ENCODE assay signal across 23 cellular contexts in genomic region chr2:52178845-52179244, GRCh38.
DNase-seq lines count a peak whose midpoint lies in the region; ATAC-seq and TF ChIP-seq lines count a peak whose summit lies in the region.
"Had no signal": no experiment of that assay in that cellular context is flagged by ENCODE, and none has a peak within 500 bp of the region (broad histone marks: within the 10 kb centered on the region; RNA-seq: fewer than 3 reads in every experiment).

No MANE protein-coding gene starts in this region.

- H3K4me3 ChIP-seq in AG04449 (ENCODE audit: low read depth, low read length) (no peak overlapping the region), adipocyte (ENCODE audit: low read length) (no peak overlapping the region), choroid plexus epithelial cell (ENCODE audit: low read depth, low read length) (no peak overlapping the region), gastrocnemius medialis (no peak overlapping the region)
- H3K4me3 ChIP-seq: BLaER1 treated with 17β-estradiol and CSF1 and Interleukin-3, amounts not matched to agents 10 nM and 100 nM; GM12878; HAP-1 had no signal

- H3K9me3 ChIP-seq in adipocyte (ENCODE audit: control insufficient read depth, low read length) = peaks cover 4% of the 10 kb centered on the region
- H3K9me3 ChIP-seq in gastrocnemius medialis = no peaks in the 10 kb centered on the region
- H3K9me3 ChIP-seq: BE2C, HAP-1 had no signal

- no peak for TF ChIP-seq POLR2A in gastrocnemius medialis (IDR thresholded peaks at IDR 0.05)

- intact Hi-C loops in gastrocnemius medialis (cut with DNase I; ENCODE audit: low total_unique reads) = no loop called here

- no peaks in the 10 kb centered on the region for H3K27me3 Mint-ChIP-seq in stimulated activated naive B cell treated with anti-CD40 and anti-IgM and Interleukin-4, amounts not matched to agents 10 μg/mL and 1 μg/mL and 100 μg/mL, for 72 hours
- H3K27me3 Mint-ChIP-seq: CD4-positive, alpha-beta T cell; CD8-positive, alpha-beta memory T cell had no signal

- H3K4me1 Mint-ChIP-seq in stimulated activated naive B cell treated with anti-CD40 and anti-IgM and Interleukin-4, amounts not matched to agents 10 μg/mL and 1 μg/mL and 100 μg/mL, for 72 hours = no peaks in the 10 kb centered on the region
- H3K4me1 Mint-ChIP-seq: CD14-positive monocyte; CD8-positive, alpha-beta memory T cell had no signal

- no peak overlapping the region for H3K27ac ChIP-seq in gastrocnemius medialis
- H3K27ac ChIP-seq: 22Rv1; BLaER1 treated with 17β-estradiol and CSF1 and Interleukin-3, amounts not matched to agents 10 nM and 100 nM had no signal

- no peaks in the 10 kb centered on the region for H3K36me3 Mint-ChIP-seq in stimulated activated naive B cell treated with anti-CD40 and anti-IgM and Interleukin-4, amounts not matched to agents 10 μg/mL and 1 μg/mL and 100 μg/mL, for 72 hours
- H3K36me3 Mint-ChIP-seq: CD14-positive monocyte; CD8-positive, alpha-beta memory T cell had no signal

- no peaks in the 10 kb centered on the region for H3K4me1 ChIP-seq in adipocyte (ENCODE audit: control insufficient read depth, insufficient read depth, low read length)
- no peaks in the 10 kb centered on the region for H3K4me1 ChIP-seq in gastrocnemius medialis
- H3K4me1 ChIP-seq: BE2C, HAP-1 had no signal

- H3K9me3 Mint-ChIP-seq in stimulated activated naive B cell treated with anti-CD40 and anti-IgM and Interleukin-4, amounts not matched to agents 10 μg/mL and 1 μg/mL and 100 μg/mL, for 72 hours = peaks cover 0 to 2% of the 10 kb centered on the region in 2 donors

- H3K27me3 ChIP-seq in adipocyte (replicated peaks; ENCODE audit: control insufficient read depth, insufficient read depth, low read length) = no peaks in the 10 kb centered on the region
- no peaks in the 10 kb centered on the region for H3K27me3 ChIP-seq in gastrocnemius medialis
- H3K27me3 ChIP-seq: BE2C; BLaER1 treated with 17β-estradiol and CSF1 and Interleukin-3, amounts not matched to agents 10 nM and 100 nM had no signal

- H3K36me3 ChIP-seq in adipocyte (ENCODE audit: control insufficient read depth, insufficient read depth, low read length, severe bottlenecking) (no peaks in the 10 kb centered on the region), gastrocnemius medialis (no peaks in the 10 kb centered on the region)
- H3K36me3 ChIP-seq: BE2C; BLaER1 treated with 17β-estradiol and CSF1 and Interleukin-3, amounts not matched to agents 10 nM and 100 nM; HAP-1 had no signal

- H3K9ac ChIP-seq in adipocyte (ENCODE audit: low read length) = no peak overlapping the region
- H3K9ac ChIP-seq: BLaER1 treated with 17β-estradiol and CSF1 and Interleukin-3, amounts not matched to agents 10 nM and 100 nM had no signal

- in situ Hi-C loops in gastrocnemius medialis (cut with MboI; ENCODE audit: low sequenced_read_pairs in 4 of 4) = no loop called here

- POLR2A ChIA-PET in AG04449 (lab: Yijun Ruan, JAX) = no interaction called here

- no peak overlapping the region for H3K4me3 Mint-ChIP-seq in stimulated activated naive B cell treated with anti-CD40 and anti-IgM and Interleukin-4, amounts not matched to agents 10 μg/mL and 1 μg/mL and 100 μg/mL, for 72 hours
- H3K4me3 Mint-ChIP-seq: CD14-positive monocyte; CD4-positive, alpha-beta T cell; CD8-positive, alpha-beta memory T cell; HFFc6 had no signal

- TF ChIP-seq CTCF in AG04449 (IDR thresholded peaks at IDR 0.05; ENCODE audit: insufficient read depth, low read length, missing control alignments) (no peak), choroid plexus epithelial cell (conservative IDR thresholded peaks at IDR 0.05; ENCODE audit: low read depth, low read length) (no peak), gastrocnemius medialis (IDR thresholded peaks at IDR 0.05 in 4 of 5, conservative IDR thresholded peaks at IDR 0.05 in 1 of 5) (no peak)

- ATAC-seq in gastrocnemius medialis = no peak
- ATAC-seq in stimulated activated naive B cell treated with anti-CD40 and anti-IgM and Interleukin-4, amounts not matched to agents 10 μg/mL and 1 μg/mL and 100 μg/mL, for 72 hours (replicated peaks) = no peak
- ATAC-seq: GM12878 had no signal

- DNase-seq in AG04449 (ENCODE audit: low read depth, low spot score) = peak; percentile 4
- peak; percentile 7 for DNase-seq in adipocyte (ENCODE audit: low read depth)
- peak; percentile 3 for DNase-seq in choroid plexus epithelial cell (ENCODE audit: low read depth)
- DNase-seq in iris pigment epithelial cell (ENCODE audit: low read depth) = peak; percentile 12
- no peak for DNase-seq in nucleus accumbens (lab: John Stamatoyannopoulos, UW)
- no peak for DNase-seq in gastrocnemius medialis
- no peak for DNase-seq in stimulated activated naive B cell treated with anti-CD40 and anti-IgM and Interleukin-4, amounts not matched to agents 10 μg/mL and 1 μg/mL and 100 μg/mL, for 72 hours
- no peak for DNase-seq in OCI-M1 (lab: John Stamatoyannopoulos, UW)
- DNase-seq: AML-193; BE2C; CD4-positive, alpha-beta T cell; CD8-positive, alpha-beta memory T cell; DMS 273 treated with DMSO at 0.1 percent for 48 hours; DMS79; EL; GDM1; GOT3; HFFc6 had no signal

- CTCF ChIA-PET in AG04449 (lab: Yijun Ruan, JAX) = no interaction called here

- H3K27ac Mint-ChIP-seq in stimulated activated naive B cell treated with anti-CD40 and anti-IgM and Interleukin-4, amounts not matched to agents 10 μg/mL and 1 μg/mL and 100 μg/mL, for 72 hours = no peak overlapping the region
- H3K27ac Mint-ChIP-seq: CD14-positive monocyte; CD4-positive, alpha-beta T cell; CD8-positive, alpha-beta memory T cell; HFFc6 had no signal

Comparison
In these comparisons a context has a peak if more than half of its experiments do, and no peak if none do; other contexts are left out.
1. DNase-seq: peak in AG04449 (single experiment), adipocyte (single experiment), choroid plexus epithelial cell (single experiment) and iris pigment epithelial cell (single experiment); none in nucleus accumbens (0 of 56), gastrocnemius medialis (0 of 2), stimulated activated naive B cell treated with anti-CD40 and anti-IgM and Interleukin-4, amounts not matched to agents 10 μg/mL and 1 μg/mL and 100 μg/mL, for 72 hours (single experiment) and OCI-M1 (single experiment).